In genomic region chr16:22324787-22325597, GRCh38 we compare ENCODE assay signal across 20 cellular contexts. TPM values are rescaled to one million over a fixed set of nuclear protein-coding genes. Genes with fewer than 3 reads are reported as not detected.
DNase-seq lines count a peak whose midpoint lies in the region; ATAC-seq and TF ChIP-seq lines count a peak whose summit lies in the region.
"Had no signal": no experiment of that assay in that cellular context is flagged by ENCODE, and none has a peak within 500 bp of the region (broad histone marks: within the 10 kb centered on the region; RNA-seq: fewer than 3 reads in every experiment).

No MANE protein-coding gene starts in this region.

- H2AFZ ChIP-seq in neuronal stem cell (ENCODE audit: low read length) = no peak overlapping the region

- H3K27me3 ChIP-seq in neuronal stem cell (ENCODE audit: control insufficient read depth in 3 of 3, insufficient read depth in 3 of 3, low read depth in 1 of 3, low read length in 3 of 3) = no peaks in the 10 kb centered on the region
- H3K27me3 ChIP-seq: upper lobe of left lung had no signal

- H3K9ac ChIP-seq in neuronal stem cell (ENCODE audit: low read depth, low read length, poor library complexity) = peak overlapping the region; percentile 9

- ATAC-seq in central memory CD8-positive, alpha-beta T cell (replicated peaks; ENCODE audit: extremely low read depth, poor library complexity, severe bottlenecking) = no peak
- no peak for ATAC-seq in GM21528 (IDR thresholded peaks at IDR 0.05; ENCODE audit: low FRiP score, unreplicated experiment)
- ATAC-seq: activated CD4-positive, CD25-positive, alpha-beta regulatory T cell treated with anti-CD3 and anti-CD28 coated beads, Interleukin-2, amount 50 U/mL, for 24 hours had no signal

- no TSS peak for BruUV-seq in Calu3 (replicated peaks; lab: Mats Ljungman, UMichigan)

- no peak overlapping the region for H2BK12ac ChIP-seq in neuronal stem cell (ENCODE audit: low read length)

- no peak overlapping the region for H3K14ac ChIP-seq in neuronal stem cell (ENCODE audit: low read length)

- peaks cover 0 to 2% of the 10 kb centered on the region in 2 donors for H3K9me3 ChIP-seq in neuronal stem cell (replicated peaks in 1 of 2; ENCODE audit: control insufficient read depth in 2 of 2, insufficient read depth in 1 of 2, low read depth in 1 of 2, low read length in 2 of 2)
- H3K9me3 ChIP-seq: upper lobe of left lung had no signal

- H4K91ac ChIP-seq in neuronal stem cell (ENCODE audit: low read depth, low read length, poor library complexity) = no peak overlapping the region

- H3K9me3 Mint-ChIP-seq in Calu3 (ENCODE audit: low read depth, unreplicated experiment) = no peaks in the 10 kb centered on the region
- H3K9me3 Mint-ChIP-seq in central memory CD8-positive, alpha-beta T cell = no peaks in the 10 kb centered on the region

- no peak overlapping the region for H3K4ac ChIP-seq in neuronal stem cell (ENCODE audit: low read length)

- no peaks in the 10 kb centered on the region for H3K27me3 Mint-ChIP-seq in Calu3 (ENCODE audit: unreplicated experiment)
- H3K27me3 Mint-ChIP-seq in central memory CD8-positive, alpha-beta T cell = no peaks in the 10 kb centered on the region

- no CpG with 5 or more reads among the region's 19 CpGs for WGBS in neuronal stem cell (ENCODE audit: extremely low coverage in 2 of 2, insufficient read length in 2 of 2, insufficient replicate concordance in 1 of 2), 2 donors

- H3K4me2 ChIP-seq in neuronal stem cell (ENCODE audit: insufficient read depth, low read length, poor library complexity, severe bottlenecking) = no peak overlapping the region

- H2AK5ac ChIP-seq in neuronal stem cell (ENCODE audit: low read depth, low read length) = no peak overlapping the region

- H3K36me3 ChIP-seq in neuronal stem cell (replicated peaks in 1 of 2; ENCODE audit: control insufficient read depth in 2 of 2, insufficient read depth in 2 of 2, low read length in 2 of 2) = peaks cover 62 to 89% of the 10 kb centered on the region in 2 donors

- intact Hi-C loops in Calu3 (cut with micrococcal nuclease; ENCODE audit: unreplicated experiment) = loop anchor here (5.0 to 10.0 kb wide), 2 partner anchors 1020 to 1168 kb away; partner anchors contain the start of gene LDAF1

- H3K23ac ChIP-seq in neuronal stem cell (ENCODE audit: low read depth, low read length, poor library complexity) = peak overlapping the region; percentile 65

- H3K4me1 Mint-ChIP-seq in Calu3 (ENCODE audit: low read depth, unreplicated experiment) = no peaks in the 10 kb centered on the region
- H3K4me1 Mint-ChIP-seq in central memory CD8-positive, alpha-beta T cell = peaks cover 11% of the 10 kb centered on the region

- no peak overlapping the region for H2BK120ac ChIP-seq in neuronal stem cell (ENCODE audit: low read depth, low read length)

- no peak for TF ChIP-seq CTCF in Calu3 (IDR thresholded peaks at IDR 0.05; ENCODE audit: unreplicated experiment)

- peak overlapping the region; percentile 72 for H3K27ac Mint-ChIP-seq in Calu3 (ENCODE audit: unreplicated experiment)
- H3K27ac Mint-ChIP-seq in central memory CD8-positive, alpha-beta T cell (ENCODE audit: low read depth) = peak overlapping the region; percentile 79

- peak overlapping the region; percentile 53 for H2BK5ac ChIP-seq in neuronal stem cell (ENCODE audit: low read length)

- no peak overlapping the region for H3K18ac ChIP-seq in neuronal stem cell (ENCODE audit: low read length)

- CTCF ChIA-PET in Calu3 (lab: Charles Lee) = interaction anchor here (0.6 kb wide), 1 partner anchor 67 kb away, joined by 5 read pairs; no protein-coding TSS in a partner anchor

- H3K4me3 Mint-ChIP-seq in Calu3 (ENCODE audit: low read depth, unreplicated experiment) = no peak overlapping the region
- H3K4me3 Mint-ChIP-seq in central memory CD8-positive, alpha-beta T cell = no peak overlapping the region

- no peak overlapping the region for H3K4me3 ChIP-seq in neuronal stem cell (ENCODE audit: low read length in 2 of 2)
- H3K4me3 ChIP-seq: upper lobe of left lung had no signal

- H2BK15ac ChIP-seq in neuronal stem cell (ENCODE audit: low read length) = no peak overlapping the region

- peaks cover 85% of the 10 kb centered on the region for H3K36me3 Mint-ChIP-seq in Calu3 (ENCODE audit: insufficient read depth, unreplicated experiment)
- H3K36me3 Mint-ChIP-seq in central memory CD8-positive, alpha-beta T cell (ENCODE audit: insufficient read depth) = peaks cover 42% of the 10 kb centered on the region

- peaks cover 15% of the 10 kb centered on the region for H3K79me1 ChIP-seq in neuronal stem cell (ENCODE audit: low read depth, low read length)

- H4K8ac ChIP-seq in neuronal stem cell (ENCODE audit: low read depth, low read length) = no peak overlapping the region

- no peak overlapping the region for H3K27ac ChIP-seq in neuronal stem cell (replicated peaks; ENCODE audit: low read length)
- H3K27ac ChIP-seq: upper lobe of left lung had no signal

- H3K4me1 ChIP-seq in neuronal stem cell (ENCODE audit: control insufficient read depth in 2 of 2, insufficient read depth in 1 of 2, low read depth in 1 of 2, low read length in 2 of 2) = no peaks in the 10 kb centered on the region

- peak; percentile 11 for DNase-seq in activated T-cell treated with anti-CD3 and anti-CD28 coated beads, Interleukin-2, amount 50 U/mL, for 48 hours
- no peak for DNase-seq in activated T-cell treated with anti-CD3 and anti-CD28 coated beads for 4 hours
- no peak for DNase-seq in Calu3
- no peak for DNase-seq in central memory CD8-positive, alpha-beta T cell (ENCODE audit: low spot score in 2 of 2)
- DNase-seq in neuronal stem cell (ENCODE audit: low spot score) = no peak
- DNase-seq in HK-2 (ENCODE audit: unreplicated experiment) = no peak
- no peak for DNase-seq in NCI-H1694 (lab: John Stamatoyannopoulos, UW)
- DNase-seq: activated gamma-delta T cell treated with Interleukin-2 at 50 U/mL for 16 hours; hippocampal formation; Karpas-422; NCI-H1092; NCI-H2029 treated with DMSO at 0.1 percent for 48 hours; NCI-H345; NCI-H774; retina; SHP77; stimulated activated CD4-positive, alpha-beta T cell treated with anti-CD3 and anti-CD28 coated beads, Interleukin-4, amount 100 ng/mL, for 24 hours had no signal

RNA-seq across cellular contexts. Expression of gene POLR3E, which starts 27.8 kb away (rescaled TPM):
- 95.2 and 96.4 TPM in 2 replicates for total RNA-seq in Calu3 (2022)
- polyA plus RNA-seq in neuronal stem cell (2013, experiment 1 of 2) = 36.5 TPM
- polyA plus RNA-seq in neuronal stem cell (2013, experiment 2 of 2) = 36.0 TPM

RNA-seq across cellular contexts. Expression of gene CDR2, which starts 49.4 kb away (rescaled TPM):
- total RNA-seq in Calu3 (2022) = 76.2 and 78.9 TPM in 2 replicates
- 17.4 TPM for polyA plus RNA-seq in neuronal stem cell (2013, experiment 1 of 2)
- polyA plus RNA-seq in neuronal stem cell (2013, experiment 2 of 2) = 17.2 TPM

Comparison
In these comparisons a context has a peak if more than half of its experiments do, and no peak if none do; other contexts are left out.
1. DNase-seq: peak in activated T-cell treated with anti-CD3 and anti-CD28 coated beads, Interleukin-2, amount 50 U/mL, for 48 hours (2 of 2); none in activated T-cell treated with anti-CD3 and anti-CD28 coated beads for 4 hours (single experiment), Calu3 (single experiment), central memory CD8-positive, alpha-beta T cell (0 of 2), neuronal stem cell (single experiment), HK-2 (single experiment) and NCI-H1694 (single experiment).